In the genomic region with DNA sequence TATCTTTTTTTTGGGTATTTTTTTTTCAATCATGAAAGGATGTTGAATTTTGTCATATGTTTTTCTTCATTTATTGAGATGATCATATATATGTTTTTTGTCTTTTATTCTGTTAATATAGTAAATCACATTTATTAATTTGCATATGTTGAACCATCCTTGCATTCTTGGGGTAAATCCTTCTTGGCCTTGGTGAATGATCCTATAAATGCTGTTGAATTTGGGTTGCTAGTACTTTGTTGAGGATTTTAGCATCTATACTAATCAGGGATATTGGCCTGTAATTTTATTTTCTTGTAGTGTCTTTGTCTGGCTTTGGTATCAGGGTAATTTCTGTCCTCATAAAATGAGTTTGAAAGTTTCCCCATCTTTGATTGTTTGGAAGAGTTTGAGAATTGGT, we compare ENCODE assay signal across 33 cellular contexts.
"Had no signal": no experiment of that assay in that cellular context is flagged by ENCODE, and none has a peak within 500 bp of the region (broad histone marks: within the 10 kb centered on the region; RNA-seq: fewer than 3 reads in every experiment).

No MANE protein-coding gene starts in this region.

- ATAC-seq: activated naive CD4-positive, alpha-beta T cell treated with anti-CD3 and anti-CD28 coated beads, Interleukin-2, amount 50 U/mL, for 72 hours; activated naive CD8-positive, alpha-beta T cell treated with anti-CD3 and anti-CD28 coated beads, Interleukin-2, amount 50 U/mL, for 24 hours; activated T-cell treated with anti-CD3 and anti-CD28 coated beads, Interleukin-2, amount 50 U/mL, for 4 hours; activated T-cell treated with anti-CD3 and anti-CD28 coated beads, Interleukin-2, amount 50 U/mL, for 72 hours; activated T-helper 17 cell treated with anti-CD3 and anti-CD28 coated beads, Interleukin-2, amount 50 U/mL, for 72 hours; body of pancreas had no signal

- H3K27me3 ChIP-seq: adrenal gland, ascending aorta, body of pancreas, brain microvascular endothelial cell, breast epithelium, cardiac muscle cell had no signal

- FAIRE-seq: astrocyte, bronchial epithelial cell had no signal

- DNase-seq: activated effector memory CD4-positive, alpha-beta T cell treated with anti-CD3 and anti-CD28 coated beads, Interleukin-2, amount 50 U/mL, for 16 hours; activated effector memory CD4-positive, alpha-beta T cell treated with Interleukin-2 at 50 U/mL for 16 hours; activated gamma-delta T cell; activated gamma-delta T cell treated with Interleukin-2 at 50 U/mL for 16 hours; activated naive CD4-positive, alpha-beta T cell; activated naive CD4-positive, alpha-beta T cell treated with anti-CD3 and anti-CD28 coated beads for 36 hours; activated naive CD4-positive, alpha-beta T cell treated with anti-CD3 and anti-CD28 coated beads, Interleukin-2, amount 10 ng/mL, durations not matched to agents 7 days and 5 days; activated naive CD4-positive, alpha-beta T cell treated with anti-CD3 and anti-CD28 coated beads, Interleukin-2, amount 50 U/mL, for 16 hours; activated naive CD4-positive, alpha-beta T cell treated with Interleukin-2 at 50 U/mL for 16 hours; activated naive CD8-positive, alpha-beta T cell treated with anti-CD3 and anti-CD28 coated beads for 36 hours; activated naive CD8-positive, alpha-beta T cell treated with anti-CD3 and anti-CD28 coated beads, Interleukin-2, amount 10 ng/mL, durations not matched to agents 7 days and 5 days; activated naive CD8-positive, alpha-beta T cell treated with anti-CD3 and anti-CD28 coated beads, Interleukin-2, amount 50 U/mL, for 24 hours; activated T-cell treated with anti-CD3 and anti-CD28 coated beads, Interleukin-2, amount 50 U/mL, for 24 hours; activated T-cell treated with anti-CD3 and anti-CD28 coated beads, Interleukin-2, amount 50 U/mL, for 4 hours; activated T-cell treated with anti-CD3 and anti-CD28 coated beads, Interleukin-2, amount 50 U/mL, for 48 hours; activated T-cell treated with anti-CD3 and anti-CD28 coated beads, Interleukin-2, amount 50 U/mL, for 72 hours; adrenal gland; amniotic stem cell; amygdala; anterior cingulate cortex; aorta; body of pancreas; brain microvascular endothelial cell; caudate nucleus; central memory CD4-positive, alpha-beta T cell; cerebellar nuclear complex had no signal

- H3K36me3 ChIP-seq: adrenal gland, ascending aorta, brain microvascular endothelial cell, breast epithelium, cardiac muscle cell had no signal

- H3K4me3 ChIP-seq: adrenal gland, ascending aorta, body of pancreas, breast epithelium, cardiac muscle cell had no signal

- H3K4me1 ChIP-seq: adrenal gland, ascending aorta, body of pancreas, breast epithelium had no signal

- H3K9me3 ChIP-seq: adrenal gland, body of pancreas had no signal

- H3K27ac ChIP-seq: adrenal gland, ascending aorta, body of pancreas, brain microvascular endothelial cell, breast epithelium, cardiac muscle cell had no signal
